18 cellular contexts compared by ENCODE assay signal in genomic region chr6:100846276-100846675, GRCh38. TPM values are rescaled to one million over a fixed set of nuclear protein-coding genes. Genes with fewer than 3 reads are reported as not detected.
DNase-seq lines count a peak whose midpoint lies in the region; ATAC-seq and TF ChIP-seq lines count a peak whose summit lies in the region.
"Had no signal": no experiment of that assay in that cellular context is flagged by ENCODE, and none has a peak within 500 bp of the region (broad histone marks: within the 10 kb centered on the region; RNA-seq: fewer than 3 reads in every experiment).

No MANE protein-coding gene starts in this region.

- ATAC-seq in GM21528 (IDR thresholded peaks at IDR 0.05; ENCODE audit: low FRiP score, unreplicated experiment): peak; percentile 73
- ATAC-seq in HG03565 (IDR thresholded peaks at IDR 0.05; ENCODE audit: unreplicated experiment): no peak
- ATAC-seq in HG02840 (IDR thresholded peaks at IDR 0.05; ENCODE audit: low FRiP score, unreplicated experiment): no peak
- ATAC-seq: A549; HCT116; naive thymus-derived CD8-positive, alpha-beta T cell had no signal

- no peak overlapping the region for H3K4me3 ChIP-seq in endodermal cell (ENCODE audit: low read length)
- H3K4me3 ChIP-seq: A549, PC-9, tibial nerve had no signal

- peak; percentile 65 for DNase-seq in NCI-H2107 treated with DMSO at 0.1 percent for 48 hours (lab: John Stamatoyannopoulos, UW; ENCODE audit: unreplicated experiment)
- DNase-seq in NCI-H2107 (lab: John Stamatoyannopoulos, UW): no peak
- peak; percentile 74 for DNase-seq in NCI-H2029 (lab: John Stamatoyannopoulos, UW)
- peak; percentile 1 for DNase-seq in kidney tubule cell (ENCODE audit: low spot score)
- DNase-seq in endodermal cell: no peak
- DNase-seq: activated CD4-positive, alpha-beta memory T cell treated with anti-CD3 and anti-CD28 coated beads, Interleukin-2, amount 10 ng/mL, durations not matched to agents 7 days and 5 days; dermis blood vessel endothelial cell; foreskin melanocyte; kidney glomerular epithelial cell; NCI-H1105; PC-9 had no signal

- no peak overlapping the region for H3K27ac Mint-ChIP-seq in endodermal cell
- H3K27ac Mint-ChIP-seq: activated CD4-positive, alpha-beta memory T cell treated with anti-CD3 and anti-CD28 coated beads, Interleukin-2, amount 10 ng/mL, durations not matched to agents 7 days and 5 days had no signal

- H3K9me3 ChIP-seq in endodermal cell (ENCODE audit: control insufficient read depth, low read length): no peaks in the 10 kb centered on the region
- H3K9me3 ChIP-seq: A549, tibial nerve had no signal

- peaks cover 2% of the 10 kb centered on the region for H3K4me1 Mint-ChIP-seq in endodermal cell

- H3K4me1 ChIP-seq in endodermal cell (ENCODE audit: control insufficient read depth, insufficient read depth, low read length): no peaks in the 10 kb centered on the region
- H3K4me1 ChIP-seq: A549, tibial nerve had no signal

- H3K4me3 Mint-ChIP-seq in endodermal cell: no peak overlapping the region
- H3K4me3 Mint-ChIP-seq: activated CD4-positive, alpha-beta memory T cell treated with anti-CD3 and anti-CD28 coated beads, Interleukin-2, amount 10 ng/mL, durations not matched to agents 7 days and 5 days; naive thymus-derived CD8-positive, alpha-beta T cell had no signal

- H3K36me3 ChIP-seq in endodermal cell (ENCODE audit: control insufficient read depth, insufficient read depth, low read length): peaks cover 10% of the 10 kb centered on the region

- H3K9ac ChIP-seq in endodermal cell (ENCODE audit: extremely low read depth, low read length, poor library complexity, severe bottlenecking): no peak overlapping the region

- WGBS in endodermal cell (ENCODE audit: insufficient coverage in 1 of 2, insufficient read length in 1 of 2), 2 experiments: 80 to 90% methylated on average over 1 to 2 of the region's 2 CpGs

- no peaks in the 10 kb centered on the region for H3K27me3 ChIP-seq in endodermal cell (ENCODE audit: control insufficient read depth, insufficient read depth, low read length, poor library complexity, severe bottlenecking)
- H3K27me3 ChIP-seq: tibial nerve had no signal

- no peak overlapping the region for H3K27ac ChIP-seq in endodermal cell (ENCODE audit: low read depth, low read length)
- H3K27ac ChIP-seq: A549, PC-9, tibial nerve had no signal

- H3K27me3 Mint-ChIP-seq in endodermal cell (ENCODE audit: insufficient read depth): no peaks in the 10 kb centered on the region
- H3K27me3 Mint-ChIP-seq: activated CD4-positive, alpha-beta memory T cell treated with anti-CD3 and anti-CD28 coated beads, Interleukin-2, amount 10 ng/mL, durations not matched to agents 7 days and 5 days; naive thymus-derived CD8-positive, alpha-beta T cell had no signal

- peaks cover 5% of the 10 kb centered on the region for H3K36me3 Mint-ChIP-seq in endodermal cell (ENCODE audit: low read depth)

- H3K9me3 Mint-ChIP-seq in endodermal cell: no peaks in the 10 kb centered on the region
- H3K9me3 Mint-ChIP-seq: activated CD4-positive, alpha-beta memory T cell treated with anti-CD3 and anti-CD28 coated beads, Interleukin-2, amount 10 ng/mL, durations not matched to agents 7 days and 5 days; naive thymus-derived CD8-positive, alpha-beta T cell had no signal

- no peak for TF ChIP-seq CTCF in endodermal cell (conservative IDR thresholded peaks at IDR 0.05)

RNA-seq across cellular contexts. Expression of gene ASCC3, which starts 34.9 kb away (rescaled TPM):
- total RNA-seq in endodermal cell: 10 to 100 TPM; 40.0 to 41.1 TPM
- 31.0 TPM for polyA plus RNA-seq in endodermal cell (2013, experiment 1 of 2)
- 29.4 TPM for polyA plus RNA-seq in endodermal cell (2013, experiment 2 of 2)

Comparison
In these comparisons a context has a peak if more than half of its experiments do, and no peak if none do; other contexts are left out.
1. DNase-seq: peak in NCI-H2107 treated with DMSO at 0.1 percent for 48 hours (single experiment), NCI-H2029 (single experiment) and kidney tubule cell (single experiment); none in NCI-H2107 (single experiment) and endodermal cell (single experiment).